In the genomic region with DNA sequence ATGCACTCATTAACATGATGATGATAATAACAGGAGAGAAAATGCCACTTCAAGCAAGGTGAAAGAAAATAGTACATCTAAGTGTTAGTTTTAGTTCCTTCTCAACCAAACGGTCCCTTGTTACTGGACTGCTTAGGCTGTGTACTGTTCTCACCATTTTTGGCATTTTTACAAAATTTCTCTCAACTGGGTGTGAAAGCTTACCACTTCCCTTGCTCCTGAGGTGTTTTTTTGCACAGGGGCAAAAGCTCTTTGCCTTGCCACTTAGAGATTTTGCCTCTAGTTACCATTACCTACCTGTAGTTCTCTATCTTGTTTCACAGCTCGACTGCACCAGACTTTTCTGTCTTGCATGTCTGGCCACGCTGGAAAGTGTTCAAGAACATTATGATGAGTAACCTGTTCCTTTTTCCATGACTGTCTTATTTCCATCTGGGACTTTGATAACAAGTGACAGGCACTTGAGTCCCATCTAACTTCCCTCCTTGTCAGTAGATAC, we compare ENCODE assay signal across 8 cellular contexts. TPM values are rescaled to one million over a fixed set of nuclear protein-coding genes. Genes with fewer than 3 reads are reported as not detected.
DNase-seq lines count a peak whose midpoint lies in the region; ATAC-seq and TF ChIP-seq lines count a peak whose summit lies in the region.

No MANE protein-coding gene starts in this region.

- H3K27ac ChIP-seq in CD8-positive, alpha-beta T cell (ENCODE audit: low read depth, low read length): peak overlapping the region; percentile 31

- H3K36me3 Mint-ChIP-seq in CD8-positive, alpha-beta T cell: peaks cover 2% of the 10 kb centered on the region
- H3K36me3 Mint-ChIP-seq in activated CD8-positive, alpha-beta T cell treated with anti-CD3 and anti-CD28 coated beads for 36 hours (ENCODE audit: low read depth): peaks cover 17% of the 10 kb centered on the region
- peaks cover 2% of the 10 kb centered on the region for H3K36me3 Mint-ChIP-seq in memory B cell

- POLR2A ChIA-PET in CD8-positive, alpha-beta T cell (lab: Charles Lee): interaction anchor here (0.5 to 2.4 kb wide), 8 partner anchors 9 to 367 kb away, joined by 3 to 16 read pairs (median 4); no protein-coding TSS in a partner anchor
- POLR2A ChIA-PET in activated CD8-positive, alpha-beta T cell treated with anti-CD3 and anti-CD28 coated beads for 36 hours (lab: Charles Lee): interaction anchor here (1.2 to 1.4 kb wide), 2 partner anchors 9 to 87 kb away, joined by 3 to 5 read pairs; no protein-coding TSS in a partner anchor

- no peaks in the 10 kb centered on the region for H3K27me3 Mint-ChIP-seq in CD8-positive, alpha-beta T cell (ENCODE audit: low read depth)
- H3K27me3 Mint-ChIP-seq in activated CD8-positive, alpha-beta T cell treated with anti-CD3 and anti-CD28 coated beads for 36 hours: no peaks in the 10 kb centered on the region
- H3K27me3 Mint-ChIP-seq in memory B cell: no peaks in the 10 kb centered on the region

- H3K4me1 Mint-ChIP-seq in CD8-positive, alpha-beta T cell (ENCODE audit: low read depth): peaks cover 92% of the 10 kb centered on the region
- H3K4me1 Mint-ChIP-seq in activated CD8-positive, alpha-beta T cell treated with anti-CD3 and anti-CD28 coated beads for 36 hours (ENCODE audit: low read depth): peaks cover 83% of the 10 kb centered on the region
- H3K4me1 Mint-ChIP-seq in memory B cell: peaks cover 48% of the 10 kb centered on the region

- CTCF ChIA-PET in CD8-positive, alpha-beta T cell (lab: Charles Lee): interaction anchor here (1.1 to 3.1 kb wide), 4 partner anchors 9 to 32 kb away, joined by 3 to 12 read pairs (median 4); no protein-coding TSS in a partner anchor
- CTCF ChIA-PET in activated CD8-positive, alpha-beta T cell treated with anti-CD3 and anti-CD28 coated beads for 36 hours (lab: Charles Lee): interaction anchor here (0.7 to 1.8 kb wide), 3 partner anchors 10 to 95 kb away, joined by 4 to 5 read pairs (median 4); no protein-coding TSS in a partner anchor

- H3K9me3 ChIP-seq in CD8-positive, alpha-beta T cell (ENCODE audit: low read length): no peaks in the 10 kb centered on the region

- no peaks in the 10 kb centered on the region for H3K9me3 Mint-ChIP-seq in CD8-positive, alpha-beta T cell
- no peaks in the 10 kb centered on the region for H3K9me3 Mint-ChIP-seq in activated CD8-positive, alpha-beta T cell treated with anti-CD3 and anti-CD28 coated beads for 36 hours
- no peaks in the 10 kb centered on the region for H3K9me3 Mint-ChIP-seq in memory B cell

- peak overlapping the region; percentile 97 for H3K27ac Mint-ChIP-seq in CD8-positive, alpha-beta T cell
- peak overlapping the region; percentile 95 for H3K27ac Mint-ChIP-seq in activated CD8-positive, alpha-beta T cell treated with anti-CD3 and anti-CD28 coated beads for 36 hours
- peak overlapping the region; percentile 77 for H3K27ac Mint-ChIP-seq in memory B cell

- peak overlapping the region; percentile 73 for H3K4me3 Mint-ChIP-seq in CD8-positive, alpha-beta T cell
- H3K4me3 Mint-ChIP-seq in activated CD8-positive, alpha-beta T cell treated with anti-CD3 and anti-CD28 coated beads for 36 hours: peak overlapping the region; percentile 74
- H3K4me3 Mint-ChIP-seq in memory B cell: no peak overlapping the region

- ATAC-seq in CD8-positive, alpha-beta T cell: peak; percentile 67
- ATAC-seq in GM19438 (IDR thresholded peaks at IDR 0.05; ENCODE audit: low read depth, unreplicated experiment) (peak; percentile 51), HG03432 (IDR thresholded peaks at IDR 0.05; ENCODE audit: unreplicated experiment) (peak; percentile 62), memory B cell (ENCODE audit: low read depth) (peak; percentile 60)
- ATAC-seq in activated CD8-positive, alpha-beta T cell treated with anti-CD3 and anti-CD28 coated beads for 36 hours: peak; percentile 50

- no peaks in the 10 kb centered on the region for H3K27me3 ChIP-seq in CD8-positive, alpha-beta T cell (ENCODE audit: insufficient read depth, low read length)

- H3K4me1 ChIP-seq in CD8-positive, alpha-beta T cell (ENCODE audit: insufficient read depth, low read length): peaks cover 93% of the 10 kb centered on the region

- no peak overlapping the region for H3K4me3 ChIP-seq in CD8-positive, alpha-beta T cell (ENCODE audit: low read depth, low read length)

- DNase-seq in CD8-positive, alpha-beta T cell: peak in 4 of 7 experiments; percentile 41 to 64 (median 48)
- peak; percentile 43 for DNase-seq in activated CD8-positive, alpha-beta T cell treated with anti-CD3 and anti-CD28 coated beads for 36 hours
- DNase-seq in memory B cell (ENCODE audit: low spot score in 2 of 2): no peak
- DNase-seq in activated effector memory CD4-positive, alpha-beta T cell treated with anti-CD3 and anti-CD28 coated beads, Interleukin-2, amount 50 U/mL, for 16 hours: no peak
- DNase-seq in Ammon's horn (ENCODE audit: low spot score): no peak
- DNase-seq in DMS53 treated with DMSO at 0.1 percent for 48 hours (lab: John Stamatoyannopoulos, UW; ENCODE audit: unreplicated experiment): no peak

- no peak for TF ChIP-seq CTCF in CD8-positive, alpha-beta T cell (IDR thresholded peaks at IDR 0.05)
- no peak for TF ChIP-seq CTCF in activated CD8-positive, alpha-beta T cell treated with anti-CD3 and anti-CD28 coated beads for 36 hours (IDR thresholded peaks at IDR 0.05)

- intact Hi-C loops in CD8-positive, alpha-beta T cell (cut with DNase I, micrococcal nuclease): loop anchor here in 1 of 2 experiments (1.0 to 2.0 kb wide), 3 partner anchors 9 to 13 kb away; a partner anchor contains a TSS
- intact Hi-C loops in activated CD8-positive, alpha-beta T cell treated with anti-CD3 and anti-CD28 coated beads for 36 hours (cut with micrococcal nuclease): loop anchor here (2.0 to 5.0 kb wide), 4 partner anchors 91 to 515 kb away; a partner anchor contains a TSS

- no peaks in the 10 kb centered on the region for H3K36me3 ChIP-seq in CD8-positive, alpha-beta T cell (ENCODE audit: insufficient read depth, low read length)

RNA-seq across cellular contexts. Expression of a gene that starts 10.7 kb away (rescaled TPM):
- total RNA-seq in CD8-positive, alpha-beta T cell: 10 to 100 TPM; 12.1 to 16.1 TPM
- 10 to 100 TPM; 71.4 to 76.4 TPM for total RNA-seq in activated CD8-positive, alpha-beta T cell treated with anti-CD3 and anti-CD28 coated beads for 36 hours

Comparison
In these comparisons a context has a peak if more than half of its experiments do, and no peak if none do; other contexts are left out.
1. DNase-seq: peak in CD8-positive, alpha-beta T cell (4 of 7) and activated CD8-positive, alpha-beta T cell treated with anti-CD3 and anti-CD28 coated beads for 36 hours (single experiment); none in memory B cell (0 of 2), activated effector memory CD4-positive, alpha-beta T cell treated with anti-CD3 and anti-CD28 coated beads, Interleukin-2, amount 50 U/mL, for 16 hours (single experiment), Ammon's horn (single experiment) and DMS53 treated with DMSO at 0.1 percent for 48 hours (single experiment).
2. RNA of a gene that starts 10.7 kb away (total RNA-seq): 71.4 to 76.4 TPM in activated CD8-positive, alpha-beta T cell treated with anti-CD3 and anti-CD28 coated beads for 36 hours; 12.1 to 16.1 TPM in CD8-positive, alpha-beta T cell; every median in the first group is over 4 times any median in the second.
3. Peak in every context shown above with its lines, with median percentiles within 50 percentile points of each other: ATAC-seq and H3K27ac Mint-ChIP-seq.